In genomic region chr12:39144613-39145061, GRCh38 we compare ENCODE assay signal across 12 cellular contexts.
DNase-seq lines count a peak whose midpoint lies in the region; ATAC-seq and TF ChIP-seq lines count a peak whose summit lies in the region.
"Had no signal": no experiment of that assay in that cellular context is flagged by ENCODE, and none has a peak within 500 bp of the region (broad histone marks: within the 10 kb centered on the region; RNA-seq: fewer than 3 reads in every experiment).

No MANE protein-coding gene starts in this region.

- H3K36me3 Mint-ChIP-seq in activated CD4-positive, alpha-beta T cell treated with anti-CD3 and anti-CD28 coated beads, Interleukin-2, amount 10 ng/mL, durations not matched to agents 24 days and 14 days (ENCODE audit: low read depth) = peaks cover 2% of the 10 kb centered on the region
- peaks cover 1% of the 10 kb centered on the region for H3K36me3 Mint-ChIP-seq in activated CD4-positive, alpha-beta T cell treated with anti-CD3 and anti-CD28 coated beads, Interleukin-2, amount 10 ng/mL, durations not matched to agents 7 days and 5 days (ENCODE audit: low read depth)
- H3K36me3 Mint-ChIP-seq: activated CD4-positive, alpha-beta memory T cell treated with anti-CD3 and anti-CD28 coated beads for 36 hours had no signal

- peaks cover 27% of the 10 kb centered on the region for H3K27me3 Mint-ChIP-seq in activated CD4-positive, alpha-beta T cell treated with anti-CD3 and anti-CD28 coated beads, Interleukin-2, amount 10 ng/mL, durations not matched to agents 24 days and 14 days
- peaks cover 23% of the 10 kb centered on the region for H3K27me3 Mint-ChIP-seq in activated CD4-positive, alpha-beta T cell treated with anti-CD3 and anti-CD28 coated beads, Interleukin-2, amount 10 ng/mL, durations not matched to agents 7 days and 5 days

- peaks cover 4% of the 10 kb centered on the region for H3K4me1 Mint-ChIP-seq in activated CD4-positive, alpha-beta T cell treated with anti-CD3 and anti-CD28 coated beads, Interleukin-2, amount 10 ng/mL, durations not matched to agents 24 days and 14 days
- H3K4me1 Mint-ChIP-seq in activated CD4-positive, alpha-beta T cell treated with anti-CD3 and anti-CD28 coated beads, Interleukin-2, amount 10 ng/mL, durations not matched to agents 7 days and 5 days = peaks cover 3% of the 10 kb centered on the region

- no peak for TF ChIP-seq POLR2A in uterus (IDR thresholded peaks at IDR 0.05)

- CTCF ChIA-PET in activated CD4-positive, alpha-beta T cell treated with anti-CD3 and anti-CD28 coated beads, Interleukin-2, amount 10 ng/mL, durations not matched to agents 7 days and 5 days (lab: Charles Lee) = no interaction called here

- intact Hi-C loops in activated CD4-positive, alpha-beta T cell treated with anti-CD3 and anti-CD28 coated beads, Interleukin-2, amount 10 ng/mL, durations not matched to agents 24 days and 14 days (cut with micrococcal nuclease) = loop anchor here (2.0 kb wide), 1 partner anchor 128 kb away; no protein-coding TSS in a partner anchor
- intact Hi-C loops in uterus (cut with DNase I; ENCODE audit: low total_unique reads) = no loop called here

- peaks cover 7% of the 10 kb centered on the region for H3K9me3 Mint-ChIP-seq in activated CD4-positive, alpha-beta T cell treated with anti-CD3 and anti-CD28 coated beads, Interleukin-2, amount 10 ng/mL, durations not matched to agents 24 days and 14 days
- peaks cover 2% of the 10 kb centered on the region for H3K9me3 Mint-ChIP-seq in activated CD4-positive, alpha-beta T cell treated with anti-CD3 and anti-CD28 coated beads, Interleukin-2, amount 10 ng/mL, durations not matched to agents 7 days and 5 days

- H3K9me3 ChIP-seq in muscle layer of colon (ENCODE audit: low read length) (no peaks in the 10 kb centered on the region), uterus (peaks cover 0 to 2% of the 10 kb centered on the region in 2 donors)

- H3K4me3 ChIP-seq in muscle layer of colon (ENCODE audit: low read depth in 1 of 2, low read length in 2 of 2) (peak overlapping the region; percentile 47 to 76), uterus (peak overlapping the region; percentile 29 to 35)

- peak; percentile 28 for ATAC-seq in foreskin keratinocyte
- ATAC-seq in GM21529 (IDR thresholded peaks at IDR 0.05; ENCODE audit: unreplicated experiment) = no peak

- DNase-seq in activated CD4-positive, alpha-beta T cell treated with anti-CD3 and anti-CD28 coated beads, Interleukin-2, amount 10 ng/mL, durations not matched to agents 24 days and 14 days = no peak
- DNase-seq in activated CD4-positive, alpha-beta T cell treated with anti-CD3 and anti-CD28 coated beads, Interleukin-2, amount 10 ng/mL, durations not matched to agents 7 days and 5 days = no peak
- DNase-seq in foreskin keratinocyte = no peak
- no peak for DNase-seq in uterus
- no peak for DNase-seq in NCI-H1694 (lab: John Stamatoyannopoulos, UW)
- no peak for DNase-seq in pons (ENCODE audit: low spot score)
- DNase-seq: DND-41, MM.1S had no signal

- H3K27me3 ChIP-seq in foreskin keratinocyte (peaks cover 56% of the 10 kb centered on the region), muscle layer of colon (ENCODE audit: control insufficient read depth in 1 of 2, insufficient read depth in 2 of 2, low read length in 2 of 2) (peaks cover 0 to 14% of the 10 kb centered on the region in 2 donors), uterus (no peaks in the 10 kb centered on the region)

- H3K4me1 ChIP-seq in foreskin keratinocyte = peaks cover 3% of the 10 kb centered on the region
- H3K4me1 ChIP-seq in muscle layer of colon (ENCODE audit: insufficient read depth, low read length) = peaks cover 6% of the 10 kb centered on the region
- no peaks in the 10 kb centered on the region for H3K4me1 ChIP-seq in uterus

- POLR2A ChIA-PET in activated CD4-positive, alpha-beta T cell treated with anti-CD3 and anti-CD28 coated beads, Interleukin-2, amount 10 ng/mL, durations not matched to agents 7 days and 5 days (lab: Charles Lee) = no interaction called here

- H3K27ac ChIP-seq in foreskin keratinocyte = no peak overlapping the region
- H3K27ac ChIP-seq in muscle layer of colon (ENCODE audit: low read depth, low read length) = no peak overlapping the region
- H3K27ac ChIP-seq in uterus = no peak overlapping the region
- H3K27ac ChIP-seq: GM23248 had no signal

- TF ChIP-seq CTCF in foreskin keratinocyte (conservative IDR thresholded peaks at IDR 0.05) (no peak), uterus (IDR thresholded peaks at IDR 0.05) (no peak)

- no peaks in the 10 kb centered on the region for H3K36me3 ChIP-seq in muscle layer of colon (ENCODE audit: insufficient read depth, low read length)
- H3K36me3 ChIP-seq in uterus = no peaks in the 10 kb centered on the region

- H3K4me3 Mint-ChIP-seq in activated CD4-positive, alpha-beta T cell treated with anti-CD3 and anti-CD28 coated beads, Interleukin-2, amount 10 ng/mL, durations not matched to agents 24 days and 14 days = peak overlapping the region; percentile 46
- no peak overlapping the region for H3K4me3 Mint-ChIP-seq in activated CD4-positive, alpha-beta T cell treated with anti-CD3 and anti-CD28 coated beads, Interleukin-2, amount 10 ng/mL, durations not matched to agents 7 days and 5 days
- H3K4me3 Mint-ChIP-seq: activated CD4-positive, alpha-beta memory T cell treated with anti-CD3 and anti-CD28 coated beads for 36 hours had no signal

- peak overlapping the region; percentile 33 for H3K9ac ChIP-seq in muscle layer of colon (ENCODE audit: low read length)
- H3K9ac ChIP-seq: GM23248 had no signal

- no peak overlapping the region for H3K27ac Mint-ChIP-seq in activated CD4-positive, alpha-beta T cell treated with anti-CD3 and anti-CD28 coated beads, Interleukin-2, amount 10 ng/mL, durations not matched to agents 24 days and 14 days
- no peak overlapping the region for H3K27ac Mint-ChIP-seq in activated CD4-positive, alpha-beta T cell treated with anti-CD3 and anti-CD28 coated beads, Interleukin-2, amount 10 ng/mL, durations not matched to agents 7 days and 5 days
- H3K27ac Mint-ChIP-seq: activated CD4-positive, alpha-beta memory T cell treated with anti-CD3 and anti-CD28 coated beads for 36 hours had no signal
